Comparison of ENCODE assay signal across 3 cellular contexts in the genomic region with DNA sequence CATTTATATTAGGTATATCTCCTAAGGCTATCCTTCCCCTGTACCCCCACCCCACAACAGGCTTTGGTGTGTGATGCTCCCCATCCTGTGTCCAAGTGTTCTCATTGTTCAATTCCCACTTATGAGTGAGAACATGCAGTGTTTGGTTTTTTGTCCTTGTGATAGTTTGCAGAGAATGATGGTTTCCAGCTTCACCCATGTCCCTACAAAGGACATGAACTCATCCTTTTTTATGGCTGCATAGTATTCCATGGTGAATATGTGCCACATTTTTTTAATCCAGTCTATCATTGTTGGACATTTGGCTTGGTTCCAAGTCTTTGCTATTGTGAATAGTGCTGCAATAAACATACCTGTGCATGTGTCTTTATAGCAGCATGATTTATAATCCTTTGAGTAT. TPM values are rescaled to one million over a fixed set of nuclear protein-coding genes. Genes with fewer than 3 reads are reported as not detected.
DNase-seq lines count a peak whose midpoint lies in the region; ATAC-seq, FAIRE-seq and TF ChIP-seq lines count a peak whose summit lies in the region.
"Not testable (repeated sequence)": the region's sequence is repeated elsewhere in the genome, so short reads cannot be mapped to it uniquely, and the experiment has no call there.
"Had no signal": no experiment of that assay in that cellular context is flagged by ENCODE, and none has a peak within 500 bp of the region (broad histone marks: within the 10 kb centered on the region; RNA-seq: fewer than 3 reads in every experiment).

No MANE protein-coding gene starts in this region.

- TF ChIP-seq POLR2A in K562 (conservative IDR thresholded peaks at IDR 0.05), result not testable (repeated sequence)

- H2AFZ ChIP-seq in K562 (ENCODE audit: low read depth, low read length), result not testable (repeated sequence)

- H3K79me2 ChIP-seq in K562 (ENCODE audit: control insufficient read depth, insufficient read depth, low read length), result not testable (repeated sequence)

- not testable (repeated sequence) for H3K4me3 ChIP-seq in HEK293 (ENCODE audit: low read depth, low read length); K562

- H4K20me1 ChIP-seq in K562 (replicated peaks; ENCODE audit: control insufficient read depth, insufficient read depth, low read length), result not testable (repeated sequence)

- not testable (repeated sequence) for FAIRE-seq in K562 (lab: Jason Lieb, UNC)

- not testable (repeated sequence) for H3K9ac ChIP-seq in K562 (ENCODE audit: insufficient read depth in 1 of 2, low read depth in 2 of 2, low read length in 2 of 2)

- DNase-seq in K562 (ENCODE audit: extremely low read depth in 1 of 4, low spot score in 3 of 4), result not testable (repeated sequence)

- not testable (repeated sequence) for TF ChIP-seq EP300 in K562 (IDR thresholded peaks at IDR 0.05; ENCODE audit: low read length)

- H3K4me2 ChIP-seq in K562 (ENCODE audit: insufficient read depth, low read length), result not testable (repeated sequence)

- H3K36me3 ChIP-seq in HEK293 (ENCODE audit: control insufficient read depth in 2 of 2, insufficient read depth in 1 of 2, low read length in 2 of 2); K562 (ENCODE audit: control insufficient read depth, insufficient read depth, low read length): not testable (repeated sequence)

- not testable (repeated sequence) for BruUV-seq in K562 (replicated peaks; lab: Mats Ljungman, UMichigan)

- not testable (repeated sequence) for H3K27me3 ChIP-seq in K562 (ENCODE audit: control insufficient read depth in 2 of 2, insufficient read depth in 2 of 2, low read length in 2 of 2)

- ATAC-seq in K562, result not testable (repeated sequence)

- not testable (repeated sequence) for H3K4me1 ChIP-seq in HEK293 (ENCODE audit: control insufficient read depth, insufficient read depth, low read length); K562 (replicated peaks in 1 of 2; ENCODE audit: control insufficient read depth in 2 of 2, insufficient read depth in 2 of 2, low read length in 2 of 2)

- intact Hi-C loops in K562 (cut with micrococcal nuclease), result not testable (repeated sequence)

- TF ChIP-seq CTCF in HEK293 (tag by site-specific recombination; IDR thresholded peaks at IDR 0.05); K562 (IDR thresholded peaks at IDR 0.05 in 2 of 3, conservative IDR thresholded peaks at IDR 0.05 in 1 of 3; ENCODE audit: insufficient read depth in 2 of 3, low read depth in 1 of 3, low read length in 3 of 3): not testable (repeated sequence)

- not testable (repeated sequence) for H3K9me1 ChIP-seq in K562 (ENCODE audit: control insufficient read depth, insufficient read depth, low read length)

- POLR2A ChIA-PET in HEK293 (lab: Yijun Ruan, JAX); K562 (lab: Yijun Ruan, JAX): not testable (repeated sequence)

- TF ChIP-seq RAD21 in K562 (CRISPR knock-in tag; conservative IDR thresholded peaks at IDR 0.05 in 1 of 2, IDR thresholded peaks at IDR 0.05 in 1 of 2), result not testable (repeated sequence)

- in situ Hi-C loops in K562 (cut with MboI), result not testable (repeated sequence)

- H3K9me3 ChIP-seq in HEK293 (ENCODE audit: control insufficient read depth, insufficient read depth, low read depth, low read length); K562 (replicated peaks; ENCODE audit: control insufficient read depth, insufficient read depth, low read depth, low read length): not testable (repeated sequence)

- not testable (repeated sequence) for H3K27ac ChIP-seq in HEK293 (ENCODE audit: extremely low read depth, low read depth, low read length); K562 (ENCODE audit: extremely low read depth, low read depth, low read length)

- CTCF ChIA-PET in HEK293 (lab: Yijun Ruan, JAX), result interaction anchor here (0.6 kb wide), 1 partner anchor 68 kb away, joined by 3 read pairs; no protein-coding TSS in a partner anchor
- CTCF ChIA-PET in K562 (lab: Yijun Ruan, JAX; ENCODE audit: low intra/inter-chr PET ratio), result not testable (repeated sequence)

TF ChIP-seq in HEK293, 187 proteins besides CTCF, POLR2A, EP300 and RAD21:
- TF ChIP-seq ZNF146 (tag by site-specific recombination; IDR thresholded peaks at IDR 0.05), result peak; percentile 83
- TF ChIP-seq, protein P1, sequence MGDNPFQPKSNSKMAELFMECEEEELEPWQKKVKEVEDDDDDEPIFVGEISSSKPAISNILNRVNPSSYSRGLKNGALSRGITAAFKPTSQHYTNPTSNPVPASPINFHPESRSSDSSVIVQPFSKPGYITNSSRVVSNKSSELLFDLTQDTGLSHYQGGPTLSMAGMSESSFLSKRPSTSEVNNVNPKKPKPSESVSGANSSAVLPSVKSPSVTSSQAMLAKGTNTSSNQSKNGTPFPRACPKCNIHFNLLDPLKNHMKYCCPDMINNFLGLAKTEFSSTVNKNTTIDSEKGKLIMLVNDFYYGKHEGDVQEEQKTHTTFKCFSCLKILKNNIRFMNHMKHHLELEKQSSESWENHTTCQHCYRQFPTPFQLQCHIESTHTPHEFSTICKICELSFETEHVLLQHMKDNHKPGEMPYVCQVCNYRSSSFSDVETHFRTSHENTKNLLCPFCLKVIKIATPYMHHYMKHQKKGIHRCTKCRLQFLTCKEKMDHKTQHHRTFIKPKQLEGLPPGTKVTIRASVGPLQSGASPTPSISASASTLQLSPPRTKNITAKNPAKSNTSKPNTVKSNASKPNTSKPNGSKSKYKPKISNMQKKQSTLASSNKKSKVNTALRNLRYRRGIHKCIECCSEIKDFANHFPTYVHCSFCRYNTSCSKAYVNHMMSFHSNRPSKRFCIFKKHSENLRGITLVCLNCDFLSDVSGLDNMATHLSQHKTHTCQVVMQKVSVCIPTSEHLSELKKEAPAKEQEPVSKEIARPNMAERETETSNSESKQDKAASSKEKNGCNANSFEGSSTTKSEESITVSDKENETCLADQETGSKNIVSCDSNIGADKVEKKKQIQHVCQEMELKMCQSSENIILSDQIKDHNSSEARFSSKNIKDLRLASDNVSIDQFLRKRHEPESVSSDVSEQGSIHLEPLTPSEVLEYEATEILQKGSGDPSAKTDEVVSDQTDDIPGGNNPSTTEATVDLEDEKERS (tag by site-specific recombination; IDR thresholded peaks at IDR 0.05), result 0 out of 2 replicates have a peak, but pooled peaks have one; percentile 51
TF ChIP-seq in HEK293: peak in this region for 2; not testable (repeated sequence) for 185.

TF ChIP-seq in K562, 482 proteins besides CTCF, POLR2A, EP300 and RAD21:
- TF ChIP-seq NFIC (IDR thresholded peaks at IDR 0.05), result peak; percentile 29; the same call in 1 of the 2 replicates

RNA-seq across cellular contexts. Expression of gene TBC1D9, which starts 26.6 kb away (rescaled TPM):
- total RNA-seq in K562 (2011; cell fraction: chromatin; rRNA removed; ENCODE audit: low replicate concordance), result not detected in 2 replicates
- total RNA-seq in K562 (2011; cell fraction: nucleolus; rRNA removed), result not detected in 2 replicates
- not detected in 2 replicates for total RNA-seq in K562 (2011; cell fraction: nucleoplasm; rRNA removed)
- total RNA-seq in K562 (2014; rRNA removed), result not detected in 2 replicates
- not detected in 2 replicates for total RNA-seq in K562 (2014; rRNA removed; fragmentation: Illumina TruSeq; extraction: Trizol)
- total RNA-seq in K562 (2015; rRNA removed; fragmentation: Illumina TruSeq; extraction: Trizol), result not detected in 2 replicates
- 0.02 and 0.13 TPM in 2 replicates for total RNA-seq in K562 (2021)
- not detected in 2 replicates for polyA plus RNA-seq in K562 (2011; rRNA removed)
- not detected in 2 replicates for polyA plus RNA-seq in K562 (2011; cell fraction: cytosol; rRNA removed)
- not detected in 2 replicates for polyA plus RNA-seq in K562 (2011; cell fraction: nucleus; rRNA removed)
- not detected in 2 replicates for polyA plus RNA-seq in K562 (2012)
- polyA plus RNA-seq in K562 (2014; fragmentation: Illumina TruSeq; extraction: Trizol), result not detected in 2 replicates
- polyA plus RNA-seq in K562 (2014; fragmentation: Nextera tagmentation; extraction: Ambion mirVana), result not detected
- not detected in 2 replicates for polyA plus RNA-seq in K562 (2014; rRNA removed)
- polyA minus RNA-seq in K562 (2011; rRNA and poly(A)+ RNA removed), result not detected in 2 replicates
- polyA minus RNA-seq in K562 (2011; cell fraction: cytosol; rRNA and poly(A)+ RNA removed), result not detected in 2 replicates
- polyA minus RNA-seq in K562 (2011; cell fraction: nucleus; rRNA and poly(A)+ RNA removed), result not detected in 2 replicates
- polyA plus RNA-seq: CD8-positive, alpha-beta memory T cell had no signal
